In the genomic region with DNA sequence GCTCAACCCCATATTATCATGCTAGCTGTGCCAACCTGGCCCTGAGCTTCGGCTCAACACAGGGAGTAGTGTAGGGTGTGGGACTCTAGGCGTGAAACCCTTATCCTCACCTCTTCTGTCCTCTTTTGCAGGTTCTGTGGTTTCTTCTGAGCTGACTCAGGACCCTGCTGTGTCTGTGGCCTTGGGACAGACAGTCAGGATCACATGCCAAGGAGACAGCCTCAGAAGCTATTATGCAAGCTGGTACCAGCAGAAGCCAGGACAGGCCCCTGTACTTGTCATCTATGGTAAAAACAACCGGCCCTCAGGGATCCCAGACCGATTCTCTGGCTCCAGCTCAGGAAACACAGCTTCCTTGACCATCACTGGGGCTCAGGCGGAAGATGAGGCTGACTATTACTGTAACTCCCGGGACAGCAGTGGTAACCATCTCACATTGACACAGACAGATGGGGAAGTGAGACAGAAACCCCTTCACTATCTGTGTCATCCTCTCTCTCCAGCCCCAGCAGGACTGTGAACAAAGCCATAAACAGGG, we compare ENCODE assay signal across 9 cellular contexts.
DNase-seq lines count a peak whose midpoint lies in the region; ATAC-seq, FAIRE-seq and TF ChIP-seq lines count a peak whose summit lies in the region.
"Had no signal": no experiment of that assay in that cellular context is flagged by ENCODE, and none has a peak within 500 bp of the region (broad histone marks: within the 10 kb centered on the region; RNA-seq: fewer than 3 reads in every experiment).

No MANE protein-coding gene starts in this region.

- H3K27me3 Mint-ChIP-seq in activated T-cell treated with anti-CD3 and anti-CD28 coated beads, Interleukin-2, amount 50 U/mL, for 72 hours (ENCODE audit: low read depth): no peaks in the 10 kb centered on the region
- no peaks in the 10 kb centered on the region for H3K27me3 Mint-ChIP-seq in activated T-cell treated with anti-CD3 and anti-CD28 coated beads, Interleukin-2, amount 50 U/mL, for 24 hours
- peaks cover 2% of the 10 kb centered on the region for H3K27me3 Mint-ChIP-seq in activated naive CD4-positive, alpha-beta T cell treated with anti-CD3 and anti-CD28 coated beads for 36 hours (ENCODE audit: low read depth)

- no peak for DNase-seq in activated T-cell treated with anti-CD3 and anti-CD28 coated beads, Interleukin-2, amount 50 U/mL, for 72 hours
- no peak for DNase-seq in activated T-cell treated with anti-CD3 and anti-CD28 coated beads, Interleukin-2, amount 50 U/mL, for 24 hours
- DNase-seq in bronchial epithelial cell (ENCODE audit: low read depth) (peak; percentile 6), skeletal muscle cell (ENCODE audit: low read depth) (peak; percentile 25), esophagus squamous epithelium (lab: John Stamatoyannopoulos, UW) (no peak), NCI-H510A treated with DMSO at 0.1 percent for 48 hours (lab: John Stamatoyannopoulos, UW) (no peak)
- DNase-seq in activated naive CD4-positive, alpha-beta T cell treated with anti-CD3 and anti-CD28 coated beads for 36 hours: no peak

- intact Hi-C loops in esophagus squamous epithelium (cut with DNase I): no loop called here
- intact Hi-C loops in activated naive CD4-positive, alpha-beta T cell treated with anti-CD3 and anti-CD28 coated beads for 36 hours (cut with micrococcal nuclease): no loop called here

- TF ChIP-seq CTCF in bronchial epithelial cell (IDR thresholded peaks at IDR 0.05; ENCODE audit: insufficient read depth, low read length, severe bottlenecking): no peak
- no peak for TF ChIP-seq CTCF in esophagus squamous epithelium (IDR thresholded peaks at IDR 0.05)

- no peak for TF ChIP-seq POLR2A in esophagus squamous epithelium (IDR thresholded peaks at IDR 0.05)

- peaks cover 24% of the 10 kb centered on the region for H3K4me1 Mint-ChIP-seq in activated T-cell treated with anti-CD3 and anti-CD28 coated beads, Interleukin-2, amount 50 U/mL, for 72 hours (ENCODE audit: low read depth)
- H3K4me1 Mint-ChIP-seq in activated T-cell treated with anti-CD3 and anti-CD28 coated beads, Interleukin-2, amount 50 U/mL, for 24 hours (ENCODE audit: low read depth): peaks cover 36% of the 10 kb centered on the region
- peaks cover 26% of the 10 kb centered on the region for H3K4me1 Mint-ChIP-seq in activated naive CD4-positive, alpha-beta T cell treated with anti-CD3 and anti-CD28 coated beads for 36 hours (ENCODE audit: low read depth)

- WGBS in esophagus squamous epithelium, 2 donors: 87 to 100% methylated on average over 3 of the region's 6 CpGs

- peak overlapping the region in 2 of 4 donors; percentile 62 to 74 for H3K27ac ChIP-seq in esophagus squamous epithelium
- H3K27ac ChIP-seq: C4-2B had no signal

- no peak overlapping the region for H3K4me3 ChIP-seq in bronchial epithelial cell (ENCODE audit: low read depth, low read length)
- no peak overlapping the region for H3K4me3 ChIP-seq in skeletal muscle cell (ENCODE audit: low read depth, low read length)
- H3K4me3 ChIP-seq in esophagus squamous epithelium: no peak overlapping the region

- peak; percentile 35 to 40 for ATAC-seq in activated T-cell treated with anti-CD3 and anti-CD28 coated beads, Interleukin-2, amount 50 U/mL, for 72 hours (replicated peaks in 1 of 2)
- peak; percentile 46 for ATAC-seq in HG03139 (IDR thresholded peaks at IDR 0.05; ENCODE audit: unreplicated experiment)

- no peaks in the 10 kb centered on the region for H3K9me3 Mint-ChIP-seq in activated T-cell treated with anti-CD3 and anti-CD28 coated beads, Interleukin-2, amount 50 U/mL, for 72 hours
- no peaks in the 10 kb centered on the region for H3K9me3 Mint-ChIP-seq in activated T-cell treated with anti-CD3 and anti-CD28 coated beads, Interleukin-2, amount 50 U/mL, for 24 hours
- no peaks in the 10 kb centered on the region for H3K9me3 Mint-ChIP-seq in activated naive CD4-positive, alpha-beta T cell treated with anti-CD3 and anti-CD28 coated beads for 36 hours

- no peak overlapping the region for H3K4me3 Mint-ChIP-seq in activated T-cell treated with anti-CD3 and anti-CD28 coated beads, Interleukin-2, amount 50 U/mL, for 72 hours
- no peak overlapping the region for H3K4me3 Mint-ChIP-seq in activated T-cell treated with anti-CD3 and anti-CD28 coated beads, Interleukin-2, amount 50 U/mL, for 24 hours
- H3K4me3 Mint-ChIP-seq in activated naive CD4-positive, alpha-beta T cell treated with anti-CD3 and anti-CD28 coated beads for 36 hours: no peak overlapping the region

- no peak overlapping the region for H3K27ac Mint-ChIP-seq in activated T-cell treated with anti-CD3 and anti-CD28 coated beads, Interleukin-2, amount 50 U/mL, for 72 hours
- no peak overlapping the region for H3K27ac Mint-ChIP-seq in activated T-cell treated with anti-CD3 and anti-CD28 coated beads, Interleukin-2, amount 50 U/mL, for 24 hours
- H3K27ac Mint-ChIP-seq in activated naive CD4-positive, alpha-beta T cell treated with anti-CD3 and anti-CD28 coated beads for 36 hours: no peak overlapping the region

- H3K36me3 ChIP-seq in bronchial epithelial cell (ENCODE audit: control insufficient read depth, insufficient read depth, low read length) (no peaks in the 10 kb centered on the region), esophagus squamous epithelium (no peaks in the 10 kb centered on the region)

- peak; percentile 43 for FAIRE-seq in bronchial epithelial cell (lab: Jason Lieb, UNC)

- no peaks in the 10 kb centered on the region for H3K36me3 Mint-ChIP-seq in activated T-cell treated with anti-CD3 and anti-CD28 coated beads, Interleukin-2, amount 50 U/mL, for 72 hours (ENCODE audit: insufficient read depth in 2 of 2)
- H3K36me3 Mint-ChIP-seq in activated T-cell treated with anti-CD3 and anti-CD28 coated beads, Interleukin-2, amount 50 U/mL, for 24 hours (ENCODE audit: low read depth): no peaks in the 10 kb centered on the region
- H3K36me3 Mint-ChIP-seq in activated naive CD4-positive, alpha-beta T cell treated with anti-CD3 and anti-CD28 coated beads for 36 hours (ENCODE audit: low read depth): no peaks in the 10 kb centered on the region

- H3K4me1 ChIP-seq in esophagus squamous epithelium: no peaks in the 10 kb centered on the region

- no peaks in the 10 kb centered on the region for H3K27me3 ChIP-seq in bronchial epithelial cell (ENCODE audit: control insufficient read depth, insufficient read depth, low read length)
- H3K27me3 ChIP-seq in esophagus squamous epithelium: peaks cover 0 to 30% (median 0%) of the 10 kb centered on the region in 4 donors

- no peaks in the 10 kb centered on the region for H3K9me3 ChIP-seq in esophagus squamous epithelium

- CTCF ChIA-PET in activated naive CD4-positive, alpha-beta T cell treated with anti-CD3 and anti-CD28 coated beads for 36 hours (lab: Charles Lee): interaction anchor here (0.5 to 1.6 kb wide), 11 partner anchors 12 to 235 kb away, joined by 3 to 9 read pairs (median 3); no protein-coding TSS in a partner anchor

Comparison
In these comparisons a context has a peak if more than half of its experiments do, and no peak if none do; other contexts are left out.
1. DNase-seq: peak in bronchial epithelial cell (single experiment) and skeletal muscle cell (single experiment); none in activated T-cell treated with anti-CD3 and anti-CD28 coated beads, Interleukin-2, amount 50 U/mL, for 72 hours (0 of 2), activated T-cell treated with anti-CD3 and anti-CD28 coated beads, Interleukin-2, amount 50 U/mL, for 24 hours (single experiment), esophagus squamous epithelium (single experiment), activated naive CD4-positive, alpha-beta T cell treated with anti-CD3 and anti-CD28 coated beads for 36 hours (single experiment) and NCI-H510A treated with DMSO at 0.1 percent for 48 hours (single experiment).